Comparison of ENCODE assay signal across 20 cellular contexts in the genomic region with DNA sequence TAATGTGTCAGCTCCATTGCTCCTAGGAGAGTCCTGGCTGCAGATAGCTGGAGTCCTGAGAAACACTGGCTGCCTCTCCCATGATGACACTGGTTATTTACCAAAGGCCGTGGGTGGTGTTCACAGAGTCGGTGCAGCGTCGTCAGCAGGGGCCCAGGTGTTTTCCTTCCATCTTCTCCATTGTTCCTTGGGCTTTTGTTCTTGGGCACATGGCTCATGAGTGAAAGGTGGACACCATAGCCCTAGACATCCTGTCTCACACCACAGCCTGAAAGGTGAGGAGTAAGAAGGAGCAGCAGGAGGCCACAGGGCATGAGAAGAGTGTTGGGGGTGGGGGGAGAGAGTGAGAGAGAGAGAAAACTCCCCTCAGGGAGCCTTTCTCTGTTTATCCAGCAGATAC. TPM values are rescaled to one million over a fixed set of nuclear protein-coding genes. Genes with fewer than 3 reads are reported as not detected.
A peak's percentile ranks its signal among the peaks of the same experiment; 100 is the strongest.
DNase-seq lines count a peak whose midpoint lies in the region; TF ChIP-seq lines count a peak whose summit lies in the region.
"Had no signal": no experiment of that assay in that cellular context is flagged by ENCODE, and none has a peak within 500 bp of the region (broad histone marks: within the 10 kb centered on the region; RNA-seq: fewer than 3 reads in every experiment).

No MANE protein-coding gene starts in this region.

- intact Hi-C loops in posterior vena cava (cut with DNase I), result no loop called here

- no peaks in the 10 kb centered on the region for H3K9me3 ChIP-seq in H9 (ENCODE audit: control insufficient read depth, low read depth, low read length)
- H3K9me3 ChIP-seq: SJCRH30 had no signal

- H4K20me1 ChIP-seq in H9 (ENCODE audit: control insufficient read depth, insufficient read depth, insufficient read length), result no peaks in the 10 kb centered on the region

- H3K79me2 ChIP-seq in H9 (ENCODE audit: insufficient read depth, low read length), result no peaks in the 10 kb centered on the region
- H3K79me2 ChIP-seq in mesendoderm (ENCODE audit: control insufficient read depth, insufficient read depth, low read length), result no peaks in the 10 kb centered on the region

- H3K27ac Mint-ChIP-seq in H9, result peak overlapping the region in 2 of 3 experiments; percentile 20 to 96; a peak in 5 of 7 replicates
- H3K27ac Mint-ChIP-seq: CD8-positive, alpha-beta memory T cell; T-cell had no signal

- no peaks in the 10 kb centered on the region for H3K23me2 ChIP-seq in H9 (ENCODE audit: insufficient read length, low read depth, low read length, poor library complexity, severe bottlenecking)

- H3T11ph ChIP-seq in H9 (ENCODE audit: low read length), result no peak overlapping the region

- no peak overlapping the region for H3K9ac ChIP-seq in H9 (ENCODE audit: extremely low read depth, insufficient read length, low read length)
- H3K9ac ChIP-seq in mesendoderm (ENCODE audit: low read length), result no peak overlapping the region

- H3K4me1 ChIP-seq in H9 (ENCODE audit: insufficient read depth, low read length) (peaks cover 23% of the 10 kb centered on the region; the same call in 1 of the 2 replicates), mesendoderm (ENCODE audit: control insufficient read depth, low read depth, low read length) (peaks cover 12% of the 10 kb centered on the region)
- H3K4me1 ChIP-seq: SJCRH30 had no signal

- peaks cover 66 to 71% of the 10 kb centered on the region in 2 experiments for H3K4me1 Mint-ChIP-seq in H9

- no peak overlapping the region for H3K14ac ChIP-seq in H9 (ENCODE audit: insufficient read depth, low read length)

- WGBS in H9 (ENCODE audit: extremely low coverage, insufficient read length, low lambda C conversion rate), result no CpG with 5 or more reads among the region's 4 CpGs
- no CpG with 5 or more reads among the region's 4 CpGs for WGBS in mesendoderm (ENCODE audit: extremely low coverage, insufficient coverage, low lambda C conversion rate)

- no peaks in the 10 kb centered on the region; a peak in 2 of 5 replicates for H3K9me3 Mint-ChIP-seq in H9
- H3K9me3 Mint-ChIP-seq: CD8-positive, alpha-beta memory T cell; T-cell had no signal

- H3K23ac ChIP-seq in H9 (ENCODE audit: insufficient read length, low read depth, low read length) (no peak overlapping the region), mesendoderm (ENCODE audit: low read length) (no peak overlapping the region)

- H2BK12ac ChIP-seq in H9 (ENCODE audit: insufficient read length, low read depth, low read length), result no peak overlapping the region

- H2AK5ac ChIP-seq in H9 (ENCODE audit: insufficient read length, low read length) (no peak overlapping the region), mesendoderm (ENCODE audit: low read length) (no peak overlapping the region)

- DNase-seq in COR-L47 (lab: John Stamatoyannopoulos, UW) (peak; percentile 62), H9 (no peak), NCI-H748 (lab: John Stamatoyannopoulos, UW; ENCODE audit: unreplicated experiment) (peak; percentile 31), mesendoderm (peak; percentile 83), DMS 273 (lab: John Stamatoyannopoulos, UW; ENCODE audit: unreplicated experiment) (no peak), posterior vena cava (ENCODE audit: low spot score) (no peak), DMS79 treated with DMSO at 0.1 percent for 48 hours (lab: John Stamatoyannopoulos, UW) (no peak)
- DNase-seq: CD8-positive, alpha-beta memory T cell; GOT3; Kasumi-1; NCI-H1694 treated with DMSO at 0.1 percent for 48 hours; NCI-H2081 treated with DMSO at 0.1 percent for 48 hours; NCI-H82; SJCRH30; T-cell had no signal

- H2BK5ac ChIP-seq in H9 (ENCODE audit: insufficient read length, low read length) (no peak overlapping the region), mesendoderm (ENCODE audit: low read length) (peak overlapping the region; percentile 31)

- H3K27ac ChIP-seq in H9 (ENCODE audit: insufficient read length, low read depth, low read length) (no peak overlapping the region), mesendoderm (ENCODE audit: low read depth, low read length) (peak overlapping the region; percentile 68)
- H3K27ac ChIP-seq: C4-2B, SJCRH30 had no signal

- H3K4ac ChIP-seq in H9 (ENCODE audit: low read depth, low read length), result no peak overlapping the region
- no peak overlapping the region for H3K4ac ChIP-seq in mesendoderm (ENCODE audit: low read depth, low read length)

- H2BK120ac ChIP-seq in H9 (ENCODE audit: low read depth, low read length, poor library complexity, severe bottlenecking) (no peak overlapping the region), mesendoderm (ENCODE audit: low read depth, low read length) (no peak overlapping the region)

- no peak overlapping the region for H4K91ac ChIP-seq in H9 (ENCODE audit: insufficient read length, low read depth, low read length)

- H3K4me3 ChIP-seq in mesendoderm (ENCODE audit: low read length), result no peak overlapping the region
- H3K4me3 ChIP-seq: SJCRH30 had no signal

- H3K27me3 Mint-ChIP-seq in H9 (ENCODE audit: low read depth), result peaks cover 2% of the 10 kb centered on the region

- peak overlapping the region; percentile 7 for H3K18ac ChIP-seq in H9 (ENCODE audit: insufficient read length, low read depth, low read length)
- H3K18ac ChIP-seq in mesendoderm (ENCODE audit: low read length), result peak overlapping the region; percentile 5

- H3K27me3 ChIP-seq in H9 (ENCODE audit: insufficient read depth, low read length) (no peaks in the 10 kb centered on the region), mesendoderm (ENCODE audit: insufficient read depth, low read length, poor library complexity) (no peaks in the 10 kb centered on the region)

- H4K5ac ChIP-seq in H9 (ENCODE audit: insufficient read length, low read depth, low read length) (no peak overlapping the region), mesendoderm (ENCODE audit: low read length) (no peak overlapping the region)

- H3K4me2 ChIP-seq in H9 (ENCODE audit: insufficient read depth, insufficient read length, low read length) (no peak overlapping the region), mesendoderm (ENCODE audit: low read length) (no peak overlapping the region)

- no peak overlapping the region for H2AFZ ChIP-seq in H9 (ENCODE audit: low read length)

- H2BK15ac ChIP-seq in H9 (ENCODE audit: low read depth, low read length) (no peak overlapping the region), mesendoderm (replicated peaks; ENCODE audit: low read depth) (no peak overlapping the region)

- H4K8ac ChIP-seq in H9 (replicated peaks; ENCODE audit: insufficient read length, low read depth, low read length), result no peak overlapping the region
- no peak overlapping the region for H4K8ac ChIP-seq in mesendoderm (ENCODE audit: low read depth, low read length)

- no peak overlapping the region for H2BK20ac ChIP-seq in H9 (ENCODE audit: low read depth, low read length, poor library complexity, severe bottlenecking)

- no peak for TF ChIP-seq CTCF in H9 (conservative IDR thresholded peaks at IDR 0.05)

- no peaks in the 10 kb centered on the region for H3K36me3 Mint-ChIP-seq in H9 (ENCODE audit: insufficient read depth in 1 of 3, low read depth in 3 of 3)
- H3K36me3 Mint-ChIP-seq: CD8-positive, alpha-beta memory T cell; T-cell had no signal

- H3K36me3 ChIP-seq in mesendoderm (ENCODE audit: control insufficient read depth, insufficient read depth, low read length), result no peaks in the 10 kb centered on the region
- H3K36me3 ChIP-seq: SJCRH30 had no signal

- H3K79me1 ChIP-seq in H9 (ENCODE audit: insufficient read depth, low read depth, low read length, poor library complexity, severe bottlenecking), result no peaks in the 10 kb centered on the region
- no peaks in the 10 kb centered on the region for H3K79me1 ChIP-seq in mesendoderm (ENCODE audit: low read length)

- H3K56ac ChIP-seq in H9 (ENCODE audit: insufficient read length, low read depth, low read length) (no peak overlapping the region), mesendoderm (ENCODE audit: low read length) (peak overlapping the region; percentile 44)

- peak overlapping the region in 1 of 2 experiments; percentile 38; a peak in 2 of 5 replicates for H3K4me3 Mint-ChIP-seq in H9
- H3K4me3 Mint-ChIP-seq: CD8-positive, alpha-beta memory T cell; T-cell had no signal

RNA-seq across cellular contexts. Expression of gene CST5, which starts 9.1 kb away (rescaled TPM):
- total RNA-seq in H9 (2021) (not detected in 2 replicates), posterior vena cava (not detected)
- 0.08 TPM for polyA plus RNA-seq in mesendoderm (2013, experiment 1 of 2)
- polyA plus RNA-seq in mesendoderm (2013, experiment 2 of 2), result 0.10 TPM
- total RNA-seq: CD8-positive, alpha-beta memory T cell; G401; MCF 10A; NCI-H460; OCI-LY7; SJCRH30; T-cell had no signal
- polyA plus RNA-seq: CD8-positive, alpha-beta memory T cell had no signal

RNA-seq across cellular contexts. Expression of gene CST2, which starts 43.9 kb away (rescaled TPM):
- not detected in 2 replicates for total RNA-seq in H9 (2021)
- 0.07 TPM for polyA plus RNA-seq in mesendoderm (2013, experiment 1 of 2)
- not detected for polyA plus RNA-seq in mesendoderm (2013, experiment 2 of 2)
- total RNA-seq in posterior vena cava, result 1 to 10 TPM in 1 of 2 donors, not detected in 1; 1.2 TPM
- total RNA-seq: CD8-positive, alpha-beta memory T cell; G401; MCF 10A; NCI-H460; OCI-LY7; SJCRH30; T-cell had no signal
- polyA plus RNA-seq: CD8-positive, alpha-beta memory T cell had no signal

Comparison
In these comparisons a context has a peak if more than half of its experiments do, and no peak if none do; other contexts are left out.
1. DNase-seq: peak in COR-L47 (single experiment), NCI-H748 (single experiment) and mesendoderm (single experiment); none in H9 (single experiment), DMS 273 (single experiment), posterior vena cava (single experiment) and DMS79 treated with DMSO at 0.1 percent for 48 hours (single experiment).